Comparison of ENCODE assay signal across 22 cellular contexts in the genomic region with DNA sequence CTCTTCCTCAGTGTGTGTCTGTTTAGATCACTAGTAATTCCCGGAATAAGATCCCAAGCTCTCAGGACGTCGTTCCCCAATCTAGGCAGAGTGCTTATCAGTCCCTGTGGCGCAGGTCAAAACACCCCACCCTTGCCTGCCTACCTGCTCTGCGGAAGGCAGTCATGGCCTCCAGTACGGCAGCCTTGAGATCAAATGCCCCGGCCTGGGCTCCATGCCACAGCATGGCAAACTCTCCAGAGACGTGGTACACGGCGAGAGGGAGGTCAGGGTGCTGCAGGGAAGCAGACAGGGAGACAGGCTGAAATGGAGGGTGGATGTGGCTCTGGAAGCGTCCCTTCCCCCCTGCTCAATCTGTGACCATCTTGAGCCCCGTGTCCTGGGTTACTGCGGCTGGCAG. TPM values are rescaled to one million over a fixed set of nuclear protein-coding genes. Genes with fewer than 3 reads are reported as not detected.
A peak's percentile ranks its signal among the peaks of the same experiment; 100 is the strongest.
DNase-seq lines count a peak whose midpoint lies in the region; ATAC-seq, FAIRE-seq and TF ChIP-seq lines count a peak whose summit lies in the region.
"Had no signal": no experiment of that assay in that cellular context is flagged by ENCODE, and none has a peak within 500 bp of the region (broad histone marks: within the 10 kb centered on the region; RNA-seq: fewer than 3 reads in every experiment).

No MANE protein-coding gene starts in this region.

- TF ChIP-seq CTCF in Caco-2 (IDR thresholded peaks at IDR 0.05; ENCODE audit: insufficient read depth in 1 of 2, low read depth in 1 of 2, low read length in 1 of 2, severe bottlenecking in 1 of 2, unreplicated experiment in 1 of 2) (no peak), chondrocyte (IDR thresholded peaks at IDR 0.05) (no peak), liver (IDR thresholded peaks at IDR 0.05; ENCODE audit: low read depth, low read length, missing input control) (no peak), pancreas (IDR thresholded peaks at IDR 0.05) (no peak)

- no peak for FAIRE-seq in pancreas (lab: Jason Lieb, UNC)
- FAIRE-seq: GM19239 had no signal

- H3K9me3 Mint-ChIP-seq in Caco-2 (ENCODE audit: unreplicated experiment) (peaks cover 11% of the 10 kb centered on the region), chondrocyte (ENCODE audit: low read depth) (no peaks in the 10 kb centered on the region)

- peak overlapping the region; percentile 77 for H3K27ac Mint-ChIP-seq in Caco-2 (ENCODE audit: unreplicated experiment)
- no peak overlapping the region for H3K27ac Mint-ChIP-seq in chondrocyte (ENCODE audit: unreplicated experiment)
- H3K27ac Mint-ChIP-seq: B cell had no signal

- H3K36me3 ChIP-seq in Caco-2 (ENCODE audit: control insufficient read depth, insufficient read depth, low read length) (0 out of 2 replicates have a peak, but pooled peaks cover 4% of the 10 kb centered on the region), liver (ENCODE audit: control insufficient read depth in 4 of 4, insufficient read depth in 3 of 4, low read depth in 1 of 4, low read length in 3 of 4) (peaks cover 8 to 34% (median 19%) of the 10 kb centered on the region in 4 donors), pancreas (peaks cover 0 to 32% (median 11%) of the 10 kb centered on the region in 3 donors)

- H3K4me1 ChIP-seq in Caco-2: peaks cover 30% of the 10 kb centered on the region
- H3K4me1 ChIP-seq in liver (ENCODE audit: control insufficient read depth in 4 of 4, insufficient read depth in 4 of 4, low read length in 3 of 4): peaks cover 29 to 70% (median 56%) of the 10 kb centered on the region in 4 donors
- peaks cover 32 to 38% (median 36%) of the 10 kb centered on the region in 3 donors for H3K4me1 ChIP-seq in pancreas

- H3K9ac ChIP-seq in liver (ENCODE audit: low read depth in 1 of 2, low read length in 2 of 2): no peak overlapping the region

- TF ChIP-seq RAD21 in liver (IDR thresholded peaks at IDR 0.05): no peak

- H3K4me1 Mint-ChIP-seq in Caco-2 (ENCODE audit: low read depth, unreplicated experiment): peaks cover 33% of the 10 kb centered on the region
- no peaks in the 10 kb centered on the region for H3K4me1 Mint-ChIP-seq in chondrocyte (ENCODE audit: low read depth)
- H3K4me1 Mint-ChIP-seq: B cell had no signal

- ATAC-seq in pancreas: peak; percentile 78 to 88 (median 86)

- intact Hi-C loops in Caco-2 (cut with micrococcal nuclease; ENCODE audit: unreplicated experiment): no loop called here
- intact Hi-C loops in pancreas (cut with DNase I): no loop called here

- H3K9me3 ChIP-seq in Caco-2 (no peaks in the 10 kb centered on the region), liver (ENCODE audit: control insufficient read depth in 4 of 4, low read length in 3 of 4) (no peaks in the 10 kb centered on the region), pancreas (no peaks in the 10 kb centered on the region)

- H3K27me3 ChIP-seq in Caco-2 (replicated peaks; ENCODE audit: control insufficient read depth, insufficient read depth, low read length) (no peaks in the 10 kb centered on the region), liver (ENCODE audit: control insufficient read depth in 4 of 4, insufficient read depth in 4 of 4, low read length in 3 of 4) (no peaks in the 10 kb centered on the region), pancreas (no peaks in the 10 kb centered on the region)

- DNase-seq in Caco-2 (no peak), chondrocyte (ENCODE audit: low spot score) (peak; percentile 59), pancreas (peak; percentile 79 to 93 (median 86)), SKM-1 treated with dmso at 0.1 percent for 144 hours (lab: John Stamatoyannopoulos, UW; ENCODE audit: unreplicated experiment) (no peak), Kasumi-1 (lab: John Stamatoyannopoulos, UW) (no peak), COLO668 (lab: John Stamatoyannopoulos, UW; ENCODE audit: unreplicated experiment) (no peak), D341Med (ENCODE audit: low spot score) (no peak)
- DNase-seq: 8988T, COR-L47, DMS153, GF-D8, GOT3, KG1, NCI-H1417 treated with DMSO at 0.1 percent for 48 hours, NCI-H187 treated with DMSO at 0.1 percent for 48 hours, NCI-H226, NCI-H524 treated with DMSO at 0.1 percent for 48 hours, RPMI8226 had no signal

- WGBS in liver: 34% methylated on average over 13 of the region's 13 CpGs
- 17 to 24% methylated on average over 13 of the region's 13 CpGs for WGBS in pancreas, 2 donors

- BruUV-seq in Caco-2 (replicated peaks; lab: Mats Ljungman, UMichigan): no TSS peak

- H3K27me3 Mint-ChIP-seq in Caco-2 (ENCODE audit: insufficient read depth, unreplicated experiment) (no peaks in the 10 kb centered on the region), chondrocyte (ENCODE audit: low read depth) (no peaks in the 10 kb centered on the region)
- H3K27me3 Mint-ChIP-seq: B cell had no signal

- CTCF ChIA-PET in Caco-2 (lab: Charles Lee): interaction anchor here (1.3 kb wide), 1 partner anchor 12 kb away, joined by 4 read pairs; the partner anchor contains the start of gene ALAD

- POLR2A ChIA-PET in Caco-2 (lab: Charles Lee): no interaction called here

- H3K36me3 Mint-ChIP-seq in Caco-2 (ENCODE audit: insufficient read depth, unreplicated experiment) (peaks cover 55% of the 10 kb centered on the region), chondrocyte (ENCODE audit: low read depth) (peaks cover 25% of the 10 kb centered on the region)

- H3K4me3 ChIP-seq in Caco-2 (ENCODE audit: low read depth, low read length): no peak overlapping the region
- no peak overlapping the region for H3K4me3 ChIP-seq in liver (ENCODE audit: low read depth in 1 of 3, low read length in 3 of 3)
- H3K4me3 ChIP-seq in pancreas: no peak overlapping the region

- H3K4me3 Mint-ChIP-seq in Caco-2 (ENCODE audit: unreplicated experiment) (no peak overlapping the region), chondrocyte (ENCODE audit: unreplicated experiment) (no peak overlapping the region)
- H3K4me3 Mint-ChIP-seq: B cell had no signal

- H3K27ac ChIP-seq in liver (ENCODE audit: low read depth in 1 of 2, low read length in 2 of 2) (peak overlapping the region; percentile 19 to 58), pancreas (peak overlapping the region; percentile 68 to 80 (median 75))

TF ChIP-seq in liver, 16 proteins besides CTCF, POLR2A, EP300 and RAD21:
- peak; percentile 67 to 72 for TF ChIP-seq RXRA (IDR thresholded peaks at IDR 0.05)
- TF ChIP-seq HNF4A (conservative IDR thresholded peaks at IDR 0.05): peak; percentile 30 to 63
- no peak for TF ChIP-seq EGR1 (IDR thresholded peaks at IDR 0.05; ENCODE audit: low read depth in 2 of 2)
- TF ChIP-seq YY1 (IDR thresholded peaks at IDR 0.05): peak; percentile 88
- TF ChIP-seq FOXA2 (IDR thresholded peaks at IDR 0.05): no peak
- TF ChIP-seq SP1 (IDR thresholded peaks at IDR 0.05): peak; percentile 12

RNA-seq across cellular contexts. Expression of gene HDHD3, which starts 12.0 kb away (rescaled TPM):
- total RNA-seq in Caco-2 (2022) (60.9 and 64.9 TPM in 2 replicates), chondrocyte (9.1 to 10.7 TPM (median 10.2 TPM) in 3 replicates), liver (10 to 100 TPM; 26.9 to 61.2 TPM), pancreas (10 to 100 TPM; 18.8 to 44.0 (median 26.3) TPM)
- polyA plus RNA-seq in liver (10 to 100 TPM; 60.8 to 63.6 TPM), pancreas (10 to 100 TPM; 76.0 to 80.6 TPM)

RNA-seq across cellular contexts. Expression of gene ALAD, which starts 12.3 kb away (rescaled TPM):
- 43.6 and 48.8 TPM in 2 replicates for total RNA-seq in Caco-2 (2022)
- 21.8 to 33.0 TPM (median 22.6 TPM) in 3 replicates for total RNA-seq in chondrocyte
- 100 to 1,000 TPM in 1 of 2 donors, 10 to 100 TPM in 1; 99.1 to 258 TPM for total RNA-seq in liver
- 10 to 100 TPM; 40.2 to 49.3 TPM for polyA plus RNA-seq in liver
- total RNA-seq in pancreas: 10 to 100 TPM; 35.7 to 60.3 (median 43.8) TPM
- 10 to 100 TPM; 43.3 to 46.5 TPM for polyA plus RNA-seq in pancreas

RNA-seq across cellular contexts. Expression of gene POLE3, which starts 21.6 kb away (rescaled TPM):
- total RNA-seq in Caco-2 (2022) (48.8 and 57.2 TPM in 2 replicates), chondrocyte (28.4 to 41.7 TPM (median 29.5 TPM) in 3 replicates), liver (10 to 100 TPM; 20.9 to 27.5 TPM), pancreas (10 to 100 TPM in 5 of 6 donors, 1 to 10 TPM in 1; 8.7 to 19.1 (median 14.0) TPM)
- polyA plus RNA-seq in liver (10 to 100 TPM; 15.7 to 24.8 TPM), pancreas (10 to 100 TPM in 1 of 2 donors, 1 to 10 TPM in 1; 9.1 to 14.3 TPM)

RNA-seq across cellular contexts. Expression of gene C9orf43, which starts 21.7 kb away (rescaled TPM):
- total RNA-seq in Caco-2 (2022): 1.1 and 1.9 TPM in 2 replicates
- total RNA-seq in chondrocyte: 0.19 to 0.37 TPM in 2 of 3 replicates, not detected in the other
- 1 to 10 TPM in 1 of 2 donors, under 1 TPM in 1; 0.09 to 1.1 TPM for total RNA-seq in liver
- under 1 TPM; 0.23 to 0.26 TPM for polyA plus RNA-seq in liver
- under 1 TPM; 0.18 to 0.55 (median 0.42) TPM for total RNA-seq in pancreas
- 1 to 10 TPM in 1 of 2 donors, under 1 TPM in 1; 0.68 to 1.5 TPM for polyA plus RNA-seq in pancreas

RNA-seq across cellular contexts. Expression of gene BSPRY, which starts 39.5 kb away (rescaled TPM):
- total RNA-seq in Caco-2 (2022) (14.5 and 14.7 TPM in 2 replicates), chondrocyte (not detected in 3 replicates), liver (1 to 10 TPM in 1 of 2 donors, under 1 TPM in 1; 0.50 to 2.3 TPM), pancreas (10 to 100 TPM; 15.2 to 35.9 (median 22.7) TPM)
- polyA plus RNA-seq in liver (under 1 TPM; 0.31 to 0.81 TPM), pancreas (10 to 100 TPM; 12.5 to 19.7 TPM)
- total RNA-seq: M059J had no signal

Comparison
In these comparisons a context has a peak if more than half of its experiments do, and no peak if none do; other contexts are left out.
1. DNase-seq: peak in chondrocyte (single experiment) and pancreas (6 of 6); none in Caco-2 (0 of 2), SKM-1 treated with dmso at 0.1 percent for 144 hours (single experiment), Kasumi-1 (0 of 2), COLO668 (single experiment) and D341Med (single experiment).